Comparison of ENCODE assay signal across 1 cellular context in genomic region chr1:94438692-94439276, GRCh38.
TF ChIP-seq lines count a peak whose summit lies in the region.

No MANE protein-coding gene starts in this region.

TF ChIP-seq in GM12878, 131 proteins besides CTCF, POLR2A, EP300 and RAD21 (continued from another document):
- TF ChIP-seq KLF5 (IDR thresholded peaks at IDR 0.05; ENCODE audit: partially characterized antibody) (no peak), CREM (IDR thresholded peaks at IDR 0.05; ENCODE audit: low read depth) (no peak), RBBP5 (conservative IDR thresholded peaks at IDR 0.05) (no peak)
TF ChIP-seq in GM12878: peak in this region for 0.
